21 cellular contexts compared by ENCODE assay signal in the genomic region with DNA sequence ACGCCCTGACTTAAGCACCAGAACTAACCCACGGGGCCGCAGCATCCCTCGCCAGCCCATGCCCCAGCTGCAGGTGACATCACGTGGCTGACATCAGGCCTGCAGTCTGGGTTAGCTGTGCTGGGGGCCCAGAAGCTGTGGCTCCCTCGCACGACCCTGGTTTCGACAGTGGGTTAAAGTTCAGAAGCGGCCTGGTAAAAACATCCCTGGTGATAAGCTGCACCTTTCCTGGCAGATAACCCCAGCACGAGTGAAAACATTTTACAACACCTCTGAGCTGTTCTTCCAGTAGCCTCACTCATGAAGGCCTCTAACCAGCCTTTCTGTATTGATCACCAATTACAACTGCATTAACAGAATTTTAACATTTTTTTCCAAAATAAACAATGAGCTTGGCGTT.
"Had no signal": no experiment of that assay in that cellular context is flagged by ENCODE, and none has a peak within 500 bp of the region (broad histone marks: within the 10 kb centered on the region; RNA-seq: fewer than 3 reads in every experiment).

No MANE protein-coding gene starts in this region.

- DNase-seq: activated CD4-positive, alpha-beta T cell treated with anti-CD3 and anti-CD28 coated beads for 48 hours; activated CD4-positive, alpha-beta T cell treated with anti-CD3 and anti-CD28 coated beads, Interleukin-2, amount 50 U/mL, for 48 hours; activated CD8-positive, alpha-beta memory T cell treated with anti-CD3 and anti-CD28 coated beads, Interleukin-2, amount 10 ng/mL, durations not matched to agents 7 days and 5 days; activated effector memory CD4-positive, alpha-beta T cell treated with anti-CD3 and anti-CD28 coated beads, Interleukin-2, amount 50 U/mL, for 16 hours; activated naive CD4-positive, alpha-beta T cell treated with Interleukin-2 at 50 U/mL for 16 hours; activated naive CD8-positive, alpha-beta T cell treated with anti-CD3 and anti-CD28 coated beads, Interleukin-2, amount 50 U/mL, for 24 hours; activated T-cell treated with anti-CD3 and anti-CD28 coated beads, Interleukin-2, amount 50 U/mL, for 4 hours; amniotic stem cell; Kasumi-1; NCI-H146; NCI-H187 treated with DMSO at 0.1 percent for 48 hours; NCI-H2081 treated with DMSO at 0.1 percent for 48 hours; NCI-H446; NCI-H524; Peyer's patch; SHP77 had no signal

- H3K27ac Mint-ChIP-seq: activated CD8-positive, alpha-beta memory T cell treated with anti-CD3 and anti-CD28 coated beads, Interleukin-2, amount 10 ng/mL, durations not matched to agents 7 days and 5 days; activated naive CD4-positive, alpha-beta T cell treated with anti-CD3 and anti-CD28 coated beads, Interleukin-2, amount 50 U/mL, for 72 hours; activated naive CD8-positive, alpha-beta T cell treated with anti-CD3 and anti-CD28 coated beads, Interleukin-2, amount 50 U/mL, for 24 hours; brain; T-helper 1 cell treated with Interleukin-12 subunit alpha and Interleukin-12 subunit beta and Interleukin-4 antibody, amounts not matched to agents 30 μg/mL and 1 μg/mL, for 36 hours had no signal

- H3K27me3 Mint-ChIP-seq: activated naive CD8-positive, alpha-beta T cell treated with anti-CD3 and anti-CD28 coated beads, Interleukin-2, amount 50 U/mL, for 24 hours had no signal

- H3K4me3 ChIP-seq: Peyer's patch had no signal

- H3K9me3 ChIP-seq: Peyer's patch had no signal

- H3K4me1 Mint-ChIP-seq: activated CD8-positive, alpha-beta memory T cell treated with anti-CD3 and anti-CD28 coated beads, Interleukin-2, amount 10 ng/mL, durations not matched to agents 7 days and 5 days; activated naive CD8-positive, alpha-beta T cell treated with anti-CD3 and anti-CD28 coated beads, Interleukin-2, amount 50 U/mL, for 24 hours; brain; central memory CD8-positive, alpha-beta T cell had no signal

- H3K36me3 ChIP-seq: Peyer's patch had no signal

- H3K4me3 Mint-ChIP-seq: activated CD8-positive, alpha-beta memory T cell treated with anti-CD3 and anti-CD28 coated beads, Interleukin-2, amount 10 ng/mL, durations not matched to agents 7 days and 5 days; activated naive CD8-positive, alpha-beta T cell treated with anti-CD3 and anti-CD28 coated beads, Interleukin-2, amount 50 U/mL, for 24 hours; activated T-cell treated with anti-CD3 and anti-CD28 coated beads, Interleukin-2, amount 50 U/mL, for 4 hours; brain; central memory CD8-positive, alpha-beta T cell; T-helper 1 cell treated with Interleukin-12 subunit alpha and Interleukin-12 subunit beta and Interleukin-4 antibody, amounts not matched to agents 30 μg/mL and 1 μg/mL, for 36 hours had no signal

- ATAC-seq: activated CD4-positive, CD25-positive, alpha-beta regulatory T cell treated with anti-CD3 and anti-CD28 coated beads, Interleukin-2, amount 50 U/mL, for 24 hours; activated CD8-positive, alpha-beta memory T cell treated with anti-CD3 and anti-CD28 coated beads, Interleukin-2, amount 10 ng/mL, durations not matched to agents 7 days and 5 days; activated naive CD4-positive, alpha-beta T cell treated with anti-CD3 and anti-CD28 coated beads, Interleukin-2, amount 50 U/mL, for 72 hours; activated naive CD8-positive, alpha-beta T cell treated with anti-CD3 and anti-CD28 coated beads, Interleukin-2, amount 50 U/mL, for 24 hours; activated T-cell treated with anti-CD3 and anti-CD28 coated beads, Interleukin-2, amount 50 U/mL, for 4 hours had no signal

- H3K27me3 ChIP-seq: Peyer's patch had no signal

- H3K9me3 Mint-ChIP-seq: activated naive CD4-positive, alpha-beta T cell treated with anti-CD3 and anti-CD28 coated beads, Interleukin-2, amount 50 U/mL, for 72 hours; activated naive CD8-positive, alpha-beta T cell treated with anti-CD3 and anti-CD28 coated beads, Interleukin-2, amount 50 U/mL, for 24 hours; activated T-cell treated with anti-CD3 and anti-CD28 coated beads, Interleukin-2, amount 50 U/mL, for 4 hours; central memory CD8-positive, alpha-beta T cell; T-helper 1 cell treated with Interleukin-12 subunit alpha and Interleukin-12 subunit beta and Interleukin-4 antibody, amounts not matched to agents 30 μg/mL and 1 μg/mL, for 36 hours had no signal

- H3K36me3 Mint-ChIP-seq: activated CD8-positive, alpha-beta memory T cell treated with anti-CD3 and anti-CD28 coated beads, Interleukin-2, amount 10 ng/mL, durations not matched to agents 7 days and 5 days; activated naive CD4-positive, alpha-beta T cell treated with anti-CD3 and anti-CD28 coated beads, Interleukin-2, amount 50 U/mL, for 72 hours; brain had no signal
